In the genomic region with DNA sequence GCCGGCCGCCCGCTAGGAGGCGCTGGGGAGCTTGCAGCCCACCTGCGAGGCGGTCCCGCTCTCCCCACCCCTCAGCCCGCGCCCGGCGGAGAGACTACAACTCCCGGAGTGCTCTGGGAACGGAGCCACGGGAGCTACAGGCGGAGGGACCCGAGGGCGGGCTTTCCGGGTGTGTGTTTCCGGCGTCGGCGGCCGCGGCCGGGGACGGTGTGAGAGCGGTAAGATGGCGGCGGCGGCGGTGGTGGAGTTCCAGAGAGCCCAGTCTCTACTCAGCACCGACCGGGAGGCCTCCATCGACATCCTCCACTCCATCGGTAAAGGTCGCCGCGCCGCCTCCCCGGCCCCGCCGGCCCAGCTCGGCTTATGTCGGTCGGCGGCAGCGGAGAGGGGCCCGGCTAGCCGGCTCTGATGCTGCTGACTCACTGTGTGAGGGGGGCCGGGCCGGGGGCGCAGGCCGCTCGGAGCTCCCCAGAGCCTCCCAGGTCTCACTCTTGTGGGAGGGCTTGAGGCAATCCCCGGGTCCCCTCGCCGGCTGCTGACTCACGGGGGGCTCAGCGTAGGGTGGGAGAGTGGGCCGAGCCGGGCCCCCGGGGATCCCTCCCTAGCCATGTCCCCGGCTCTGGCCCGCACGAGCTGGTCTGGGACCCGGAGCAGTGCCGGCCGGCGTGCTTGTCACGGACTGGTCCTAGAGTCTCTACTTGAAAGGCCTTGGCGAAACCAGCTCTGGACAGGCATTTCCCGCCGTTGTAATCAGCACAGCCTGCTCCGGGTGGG, we compare ENCODE assay signal across 8 cellular contexts. TPM values are rescaled to one million over a fixed set of nuclear protein-coding genes. Genes with fewer than 3 reads are reported as not detected.
DNase-seq lines count a peak whose midpoint lies in the region; ATAC-seq and TF ChIP-seq lines count a peak whose summit lies in the region.

A gene (plus strand): TSS at position 210 of the 774 bp plus-strand sequence. CDS start 14 bp downstream, at position 224.

- no peaks in the 10 kb centered on the region for H3K9me3 ChIP-seq in right atrium auricular region
- H3K9me3 ChIP-seq in uterus = no peaks in the 10 kb centered on the region

- TF ChIP-seq POLR2A in uterus (IDR thresholded peaks at IDR 0.05) = peak; percentile 57 to 65

- H3K27me3 ChIP-seq in right atrium auricular region (no peaks in the 10 kb centered on the region), uterus (no peaks in the 10 kb centered on the region)

- peak; percentile 86 to 96 for DNase-seq in NCI-H187 (lab: John Stamatoyannopoulos, UW)
- DNase-seq in anterior cingulate cortex (lab: John Stamatoyannopoulos, UW) = peak; percentile 57 to 99 (median 93)
- peak; percentile 94 for DNase-seq in right atrium auricular region (ENCODE audit: low spot score)
- DNase-seq in pulmonary artery endothelial cell (ENCODE audit: low read depth, low spot score) = peak; percentile 82
- peak; percentile 98 for DNase-seq in uterus

- peak in 1 of 2 donors; percentile 91 for TF ChIP-seq CTCF in right atrium auricular region (IDR thresholded peaks at IDR 0.05)
- peak; percentile 93 to 95 (median 94) for TF ChIP-seq CTCF in uterus (IDR thresholded peaks at IDR 0.05)

- H3K36me3 ChIP-seq in right atrium auricular region = peaks cover 28% of the 10 kb centered on the region
- no peaks in the 10 kb centered on the region for H3K36me3 ChIP-seq in uterus

- peak; percentile 93 for ATAC-seq in GM18498 (IDR thresholded peaks at IDR 0.05; ENCODE audit: unreplicated experiment)
- peak; percentile 87 for ATAC-seq in HG02938 (IDR thresholded peaks at IDR 0.05; ENCODE audit: unreplicated experiment)

- H3K27ac ChIP-seq in right atrium auricular region = peak within 1 kb of the TSS; percentile 84 to 88
- H3K27ac ChIP-seq in uterus = peak within 1 kb of the TSS; percentile 67 to 79

- H3K4me1 ChIP-seq in right atrium auricular region (peaks cover 0 to 20% of the 10 kb centered on the region in 2 donors), uterus (no peaks in the 10 kb centered on the region)

- peak within 1 kb of the TSS; percentile 77 to 97 for H3K4me3 ChIP-seq in right atrium auricular region
- peak within 1 kb of the TSS; percentile 67 to 90 for H3K4me3 ChIP-seq in uterus

- intact Hi-C loops in T-helper 2 cell treated with Interferon-gamma antibody and Interleukin-4, amounts not matched to agents 100 ng/mL and 5 ng/mL, for 36 hours (cut with micrococcal nuclease) = loop anchor here (1.0 to 5.0 kb wide), 5 partner anchors 14 to 433 kb away; a partner anchor contains a TSS
- intact Hi-C loops in uterus (cut with DNase I; ENCODE audit: low total_unique reads) = no loop called here

RNA-seq across cellular contexts. Expression of the gene that starts here (rescaled TPM):
- 133 and 139 TPM in 2 replicates for total RNA-seq in T-helper 2 cell treated with Interferon-gamma antibody and Interleukin-4, amounts not matched to agents 100 ng/mL and 5 ng/mL, for 36 hours
- total RNA-seq in right atrium auricular region (10 to 100 TPM; 42.2 to 43.8 TPM), pulmonary artery endothelial cell (144 and 208 TPM in 2 replicates), uterus (10 to 100 TPM; 10.8 to 89.3 (median 58.5) TPM)

Comparison
In these comparisons a context has a peak if more than half of its experiments do, and no peak if none do; other contexts are left out.
1. Peak in every context shown above with its lines: DNase-seq, ATAC-seq, H3K4me3 ChIP-seq and H3K27ac ChIP-seq.